13 cellular contexts compared by ENCODE assay signal in the genomic region with DNA sequence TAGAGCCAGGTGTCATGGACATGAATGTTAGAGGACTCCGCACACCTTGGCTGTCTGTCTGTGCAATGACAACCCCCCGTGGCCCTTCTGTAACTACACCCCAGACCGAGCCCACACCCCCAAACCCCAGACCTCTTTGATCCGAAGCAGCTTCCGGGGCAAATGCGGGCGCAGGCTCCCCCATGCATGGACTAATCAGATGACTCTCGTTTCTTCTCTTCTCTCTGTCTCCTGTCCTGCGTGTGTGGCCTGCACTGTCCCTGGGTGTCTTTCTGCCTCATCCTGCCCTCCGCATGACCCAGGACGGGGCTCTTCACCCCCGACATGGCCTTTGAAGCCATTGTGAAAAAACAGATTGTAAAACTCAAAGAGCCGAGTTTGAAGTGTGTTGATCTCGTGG. TPM values are rescaled to one million over a fixed set of nuclear protein-coding genes. Genes with fewer than 3 reads are reported as not detected.
DNase-seq lines count a peak whose midpoint lies in the region; ATAC-seq and TF ChIP-seq lines count a peak whose summit lies in the region.
"Had no signal": no experiment of that assay in that cellular context is flagged by ENCODE, and none has a peak within 500 bp of the region (broad histone marks: within the 10 kb centered on the region; RNA-seq: fewer than 3 reads in every experiment).

No MANE protein-coding gene starts in this region.

- H3K4me1 Mint-ChIP-seq in GM23338, result no peaks in the 10 kb centered on the region
- H3K4me1 Mint-ChIP-seq in activated CD4-positive, alpha-beta memory T cell treated with anti-CD3 and anti-CD28 coated beads, Interleukin-2, amount 10 ng/mL, durations not matched to agents 7 days and 5 days, result peaks cover 63% of the 10 kb centered on the region
- H3K4me1 Mint-ChIP-seq in activated naive CD8-positive, alpha-beta T cell (ENCODE audit: low read depth), result peaks cover 23% of the 10 kb centered on the region

- no peaks in the 10 kb centered on the region for H3K27me3 ChIP-seq in GM23338 (ENCODE audit: insufficient read depth)
- no peaks in the 10 kb centered on the region for H3K27me3 ChIP-seq in GM23248 (replicated peaks; ENCODE audit: insufficient read depth)

- H3K9me3 ChIP-seq in GM23248 (ENCODE audit: low read depth), result no peaks in the 10 kb centered on the region

- H3K4me1 ChIP-seq in GM23338 (ENCODE audit: insufficient read depth), result no peaks in the 10 kb centered on the region
- H3K4me1 ChIP-seq in GM23248 (ENCODE audit: insufficient read depth), result no peaks in the 10 kb centered on the region

- no peak for ATAC-seq in GM23338

- no peak overlapping the region for H2AFZ ChIP-seq in GM23338
- H2AFZ ChIP-seq in GM23248, result no peak overlapping the region

- TF ChIP-seq CTCF in GM23338 (conservative IDR thresholded peaks at IDR 0.05; ENCODE audit: low read depth in 2 of 2), result no peak
- TF ChIP-seq CTCF in foreskin fibroblast (IDR thresholded peaks at IDR 0.05; ENCODE audit: low read depth, low read length), result no peak

- in situ Hi-C loops in GM23248 (cut with MboI), result no loop called here

- CTCF ChIA-PET in activated CD4-positive, alpha-beta memory T cell treated with anti-CD3 and anti-CD28 coated beads, Interleukin-2, amount 10 ng/mL, durations not matched to agents 7 days and 5 days (lab: Charles Lee), result interaction anchor here (4.7 kb wide), 1 partner anchor 80 kb away, joined by 18 read pairs; a partner anchor contains a TSS

- H3K27ac ChIP-seq in GM23338 (ENCODE audit: low read depth) (peak overlapping the region; percentile 26; the same call in 1 of the 2 replicates), GM23248 (no peak overlapping the region)

- peaks cover 13% of the 10 kb centered on the region for H3K36me3 ChIP-seq in GM23338 (ENCODE audit: insufficient read depth)
- H3K36me3 ChIP-seq in GM23248 (ENCODE audit: low read depth), result 0 out of 2 replicates have a peak, but pooled peaks cover 18% of the 10 kb centered on the region

- H3K79me2 ChIP-seq in GM23338 (replicated peaks; ENCODE audit: insufficient read depth) (no peaks in the 10 kb centered on the region), GM23248 (ENCODE audit: insufficient read depth) (no peaks in the 10 kb centered on the region)

- H3F3A ChIP-seq in GM23338 (replicated peaks; ENCODE audit: low read depth) (no peaks in the 10 kb centered on the region; the same call in 1 of the 2 replicates), GM23248 (ENCODE audit: insufficient read depth) (no peaks in the 10 kb centered on the region)

- H4K20me1 ChIP-seq in GM23338 (replicated peaks; ENCODE audit: insufficient read depth) (no peaks in the 10 kb centered on the region; the same call in 1 of the 2 replicates), GM23248 (ENCODE audit: insufficient read depth) (no peaks in the 10 kb centered on the region)

- no peak overlapping the region for H3K4me3 ChIP-seq in GM23338
- H3K4me3 ChIP-seq in foreskin fibroblast (ENCODE audit: low read depth in 1 of 2, low read length in 2 of 2), result no peak overlapping the region
- no peak overlapping the region for H3K4me3 ChIP-seq in GM23248

- H3K9me2 ChIP-seq in GM23338 (ENCODE audit: insufficient read depth) (no peaks in the 10 kb centered on the region), GM23248 (ENCODE audit: insufficient read depth) (no peaks in the 10 kb centered on the region)

- H3K9ac ChIP-seq in GM23248, result no peak overlapping the region

- POLR2A ChIA-PET in activated CD4-positive, alpha-beta memory T cell treated with anti-CD3 and anti-CD28 coated beads, Interleukin-2, amount 10 ng/mL, durations not matched to agents 7 days and 5 days (lab: Charles Lee), result interaction anchor here (1.3 to 1.8 kb wide), 4 partner anchors 10 to 78 kb away, joined by 4 to 5 read pairs (median 4); a partner anchor contains a TSS

- peaks cover 3% of the 10 kb centered on the region for H3K27me3 Mint-ChIP-seq in GM23338 (ENCODE audit: insufficient read depth, low read depth, poor library complexity)
- H3K27me3 Mint-ChIP-seq in activated CD4-positive, alpha-beta memory T cell treated with anti-CD3 and anti-CD28 coated beads, Interleukin-2, amount 10 ng/mL, durations not matched to agents 7 days and 5 days, result no peaks in the 10 kb centered on the region
- H3K27me3 Mint-ChIP-seq in activated naive CD8-positive, alpha-beta T cell, result no peaks in the 10 kb centered on the region

- WGBS in GM23248 (ENCODE audit: low coverage in 1 of 2, low lambda C conversion rate in 2 of 2, missing lambda C conversion rate in 2 of 2), 2 experiments, result 89 to 91% methylated on average over 14 of the region's 14 CpGs

- H3K4me2 ChIP-seq in GM23338 (no peak overlapping the region), GM23248 (ENCODE audit: unreplicated experiment) (no peak overlapping the region)

- peaks cover 27% of the 10 kb centered on the region for H3K36me3 Mint-ChIP-seq in GM23338 (ENCODE audit: low read depth)
- peaks cover 63% of the 10 kb centered on the region for H3K36me3 Mint-ChIP-seq in activated CD4-positive, alpha-beta memory T cell treated with anti-CD3 and anti-CD28 coated beads, Interleukin-2, amount 10 ng/mL, durations not matched to agents 7 days and 5 days (ENCODE audit: low read depth)
- peaks cover 8% of the 10 kb centered on the region for H3K36me3 Mint-ChIP-seq in activated naive CD8-positive, alpha-beta T cell

- no peak overlapping the region for H3K4me3 Mint-ChIP-seq in GM23338
- peak overlapping the region; percentile 61 for H3K4me3 Mint-ChIP-seq in activated CD4-positive, alpha-beta memory T cell treated with anti-CD3 and anti-CD28 coated beads, Interleukin-2, amount 10 ng/mL, durations not matched to agents 7 days and 5 days
- H3K4me3 Mint-ChIP-seq in activated naive CD8-positive, alpha-beta T cell, result peak overlapping the region; percentile 75

- no peak overlapping the region for H3K27ac Mint-ChIP-seq in GM23338
- peak overlapping the region; percentile 86 for H3K27ac Mint-ChIP-seq in activated CD4-positive, alpha-beta memory T cell treated with anti-CD3 and anti-CD28 coated beads, Interleukin-2, amount 10 ng/mL, durations not matched to agents 7 days and 5 days
- H3K27ac Mint-ChIP-seq in activated naive CD8-positive, alpha-beta T cell, result peak overlapping the region; percentile 96

- H3K9me3 Mint-ChIP-seq in GM23338, result no peaks in the 10 kb centered on the region
- no peaks in the 10 kb centered on the region for H3K9me3 Mint-ChIP-seq in activated CD4-positive, alpha-beta memory T cell treated with anti-CD3 and anti-CD28 coated beads, Interleukin-2, amount 10 ng/mL, durations not matched to agents 7 days and 5 days
- H3K9me3 Mint-ChIP-seq in activated naive CD8-positive, alpha-beta T cell (ENCODE audit: low read depth), result no peaks in the 10 kb centered on the region

- DNase-seq in GM23338 (ENCODE audit: low spot score), result no peak
- DNase-seq in activated CD4-positive, alpha-beta memory T cell treated with anti-CD3 and anti-CD28 coated beads, Interleukin-2, amount 10 ng/mL, durations not matched to agents 7 days and 5 days, result peak; percentile 55
- DNase-seq in stimulated activated CD4-positive, alpha-beta T cell treated with anti-CD3 and anti-CD28 coated beads, Interleukin-4, amount 100 ng/mL, for 1 hour, result peak; percentile 21
- DNase-seq in foreskin fibroblast, result no peak
- no peak for DNase-seq in iPS-NIHi7 (ENCODE audit: extremely low spot score)
- no peak for DNase-seq in NCI-H1417 (lab: John Stamatoyannopoulos, UW)
- no peak for DNase-seq in GM23248
- DNase-seq: GF-D8, kidney glomerular epithelial cell, NCI-H1048, SHP77 treated with DMSO at 0.1 percent for 48 hours, trophoblast cell had no signal

TF ChIP-seq in GM23338, 12 proteins besides CTCF, POLR2A, EP300 and RAD21 (continues in another document):
- no peak for TF ChIP-seq STAT1 (IDR thresholded peaks at IDR 0.05; ENCODE audit: unreplicated experiment)
- TF ChIP-seq, protein P1, sequence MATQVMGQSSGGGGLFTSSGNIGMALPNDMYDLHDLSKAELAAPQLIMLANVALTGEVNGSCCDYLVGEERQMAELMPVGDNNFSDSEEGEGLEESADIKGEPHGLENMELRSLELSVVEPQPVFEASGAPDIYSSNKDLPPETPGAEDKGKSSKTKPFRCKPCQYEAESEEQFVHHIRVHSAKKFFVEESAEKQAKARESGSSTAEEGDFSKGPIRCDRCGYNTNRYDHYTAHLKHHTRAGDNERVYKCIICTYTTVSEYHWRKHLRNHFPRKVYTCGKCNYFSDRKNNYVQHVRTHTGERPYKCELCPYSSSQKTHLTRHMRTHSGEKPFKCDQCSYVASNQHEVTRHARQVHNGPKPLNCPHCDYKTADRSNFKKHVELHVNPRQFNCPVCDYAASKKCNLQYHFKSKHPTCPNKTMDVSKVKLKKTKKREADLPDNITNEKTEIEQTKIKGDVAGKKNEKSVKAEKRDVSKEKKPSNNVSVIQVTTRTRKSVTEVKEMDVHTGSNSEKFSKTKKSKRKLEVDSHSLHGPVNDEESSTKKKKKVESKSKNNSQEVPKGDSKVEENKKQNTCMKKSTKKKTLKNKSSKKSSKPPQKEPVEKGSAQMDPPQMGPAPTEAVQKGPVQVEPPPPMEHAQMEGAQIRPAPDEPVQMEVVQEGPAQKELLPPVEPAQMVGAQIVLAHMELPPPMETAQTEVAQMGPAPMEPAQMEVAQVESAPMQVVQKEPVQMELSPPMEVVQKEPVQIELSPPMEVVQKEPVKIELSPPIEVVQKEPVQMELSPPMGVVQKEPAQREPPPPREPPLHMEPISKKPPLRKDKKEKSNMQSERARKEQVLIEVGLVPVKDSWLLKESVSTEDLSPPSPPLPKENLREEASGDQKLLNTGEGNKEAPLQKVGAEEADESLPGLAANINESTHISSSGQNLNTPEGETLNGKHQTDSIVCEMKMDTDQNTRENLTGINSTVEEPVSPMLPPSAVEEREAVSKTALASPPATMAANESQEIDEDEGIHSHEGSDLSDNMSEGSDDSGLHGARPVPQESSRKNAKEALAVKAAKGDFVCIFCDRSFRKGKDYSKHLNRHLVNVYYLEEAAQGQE (IDR thresholded peaks at IDR 0.05; ENCODE audit: unreplicated experiment), result no peak
- TF ChIP-seq EZH2phosphoT487 (IDR thresholded peaks at IDR 0.05; ENCODE audit: unreplicated experiment), result no peak
- no peak for TF ChIP-seq CREB1 (CRISPR knock-in tag; IDR thresholded peaks at IDR 0.05; ENCODE audit: low read depth)

RNA-seq across cellular contexts. Expression of a gene that starts 38.9 kb away (rescaled TPM):
- total RNA-seq in GM23338 (2014; rRNA removed; shearing (Covaris generic)), result 28.5 and 37.2 TPM in 2 replicates
- 27.7 and 29.7 TPM in 2 replicates for polyA plus RNA-seq in GM23338 (2016; fragmentation: Nextera tagmentation; extraction: Ambion mirVana)
- total RNA-seq in activated CD4-positive, alpha-beta memory T cell treated with anti-CD3 and anti-CD28 coated beads, Interleukin-2, amount 10 ng/mL, durations not matched to agents 7 days and 5 days, result 10 to 100 TPM; 15.7 to 17.3 TPM
- 58.7 and 66.4 TPM in 2 replicates for total RNA-seq in GM23248 (2014; rRNA removed; shearing (Covaris generic))
- 66.7 and 68.2 TPM in 2 replicates for polyA plus RNA-seq in GM23248 (2016; fragmentation: Nextera tagmentation; extraction: Ambion mirVana)

RNA-seq across cellular contexts. Expression of a gene that starts 51.1 kb away (rescaled TPM):
- 0.78 TPM in 1 of 2 replicates, not detected in the other for total RNA-seq in GM23338 (2014; rRNA removed; shearing (Covaris generic))
- polyA plus RNA-seq in GM23338 (2016; fragmentation: Nextera tagmentation; extraction: Ambion mirVana) (0.43 and 0.45 TPM in 2 replicates), GM23248 (2016; fragmentation: Nextera tagmentation; extraction: Ambion mirVana) (0.20 and 0.42 TPM in 2 replicates)
- total RNA-seq in activated CD4-positive, alpha-beta memory T cell treated with anti-CD3 and anti-CD28 coated beads, Interleukin-2, amount 10 ng/mL, durations not matched to agents 7 days and 5 days, result 1 to 10 TPM; 1.1 to 1.8 TPM
- 0.22 TPM in 1 of 2 replicates, not detected in the other for total RNA-seq in GM23248 (2014; rRNA removed; shearing (Covaris generic))

Comparison
In these comparisons a context has a peak if more than half of its experiments do, and no peak if none do; other contexts are left out.
1. DNase-seq: peak in activated CD4-positive, alpha-beta memory T cell treated with anti-CD3 and anti-CD28 coated beads, Interleukin-2, amount 10 ng/mL, durations not matched to agents 7 days and 5 days (single experiment) and stimulated activated CD4-positive, alpha-beta T cell treated with anti-CD3 and anti-CD28 coated beads, Interleukin-4, amount 100 ng/mL, for 1 hour (single experiment); none in GM23338 (single experiment), foreskin fibroblast (0 of 2), iPS-NIHi7 (single experiment), NCI-H1417 (0 of 3) and GM23248 (single experiment).